10 cellular contexts compared by ENCODE assay signal in the genomic region with DNA sequence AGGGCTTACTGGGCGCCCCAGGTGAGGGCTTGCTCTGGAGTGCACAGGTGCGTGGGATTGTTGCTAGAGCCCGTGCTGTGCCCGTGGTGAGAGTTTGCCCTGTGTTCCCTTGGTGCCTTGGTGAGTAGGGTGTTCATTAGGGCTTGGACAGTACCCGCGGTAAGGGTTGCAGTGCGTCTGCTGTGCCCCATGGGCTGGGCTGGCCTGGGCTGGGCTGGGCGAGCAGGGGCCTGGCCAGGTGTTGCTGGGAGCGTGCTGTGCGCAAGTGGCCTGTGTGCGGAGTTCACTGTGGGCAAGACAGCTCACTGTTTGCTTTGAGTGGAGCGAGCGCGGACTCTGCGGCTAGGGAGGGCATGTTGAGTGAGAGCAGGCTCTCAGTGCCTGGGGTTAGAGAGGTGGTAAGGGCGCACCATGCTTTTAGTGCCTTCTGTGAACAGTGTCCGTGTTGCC. TPM values are rescaled to one million over a fixed set of nuclear protein-coding genes. Genes with fewer than 3 reads are reported as not detected.
DNase-seq lines count a peak whose midpoint lies in the region; ATAC-seq and TF ChIP-seq lines count a peak whose summit lies in the region.
"Had no signal": no experiment of that assay in that cellular context is flagged by ENCODE, and none has a peak within 500 bp of the region (broad histone marks: within the 10 kb centered on the region; RNA-seq: fewer than 3 reads in every experiment).

No MANE protein-coding gene starts in this region.

- H3K27me3 ChIP-seq in H7 (ENCODE audit: control insufficient read depth, insufficient read depth, low read length) (no peaks in the 10 kb centered on the region), hepatocyte (no peaks in the 10 kb centered on the region), skeletal muscle tissue (ENCODE audit: control insufficient read depth in 3 of 3, insufficient read depth in 3 of 3, low read length in 3 of 3) (peaks cover 5 to 13% (median 7%) of the 10 kb centered on the region in 3 donors)

- ATAC-seq in WTC11: peak; percentile 31
- no peak for ATAC-seq in HG03196 (IDR thresholded peaks at IDR 0.05; ENCODE audit: unreplicated experiment)

- H3K4me1 Mint-ChIP-seq in WTC11: peaks cover 65% of the 10 kb centered on the region

- POLR2A ChIA-PET in WTC11 (lab: Charles Lee): no interaction called here

- no peaks in the 10 kb centered on the region for H4K20me1 ChIP-seq in hepatocyte (ENCODE audit: insufficient read depth, poor library complexity, severe bottlenecking)

- peak overlapping the region; percentile 83 for H3K4me3 Mint-ChIP-seq in WTC11

- H3K4me3 ChIP-seq in H7 (ENCODE audit: insufficient read depth, low read depth, low read length) (peak overlapping the region; percentile 35; the same call in 1 of the 2 replicates), hepatocyte (no peak overlapping the region), skeletal muscle tissue (ENCODE audit: low read length in 3 of 3) (peak overlapping the region; percentile 67 to 80 (median 75))

- CTCF ChIA-PET in WTC11 (lab: Charles Lee): no interaction called here

- peak overlapping the region; percentile 81 for H3K4me2 ChIP-seq in hepatocyte

- no peaks in the 10 kb centered on the region for H3K79me2 ChIP-seq in hepatocyte

- H3K9me3 ChIP-seq in hepatocyte (ENCODE audit: low read depth) (no peaks in the 10 kb centered on the region), skeletal muscle tissue (ENCODE audit: control insufficient read depth in 3 of 3, low read length in 3 of 3) (no peaks in the 10 kb centered on the region)

- H2AFZ ChIP-seq in hepatocyte: no peak overlapping the region

- DNase-seq in H7 (no peak), WTC11 (ENCODE audit: low spot score) (peak; percentile 31), hepatocyte (ENCODE audit: low spot score) (no peak), HUDEP-2 (lab: John Stamatoyannopoulos, UW; ENCODE audit: unreplicated experiment in 76 of 76) (no peak), medulla oblongata (ENCODE audit: extremely low spot score) (no peak)
- DNase-seq: KG1 had no signal

- H3K27me3 Mint-ChIP-seq in WTC11 (ENCODE audit: low read depth): peaks cover 10% of the 10 kb centered on the region

- peaks cover 6% of the 10 kb centered on the region for H3K4me1 ChIP-seq in hepatocyte (ENCODE audit: insufficient read depth)
- H3K4me1 ChIP-seq in skeletal muscle tissue (ENCODE audit: control insufficient read depth in 3 of 3, insufficient read depth in 3 of 3, low read length in 3 of 3): peaks cover 4 to 16% (median 10%) of the 10 kb centered on the region in 3 donors

- H3K27ac Mint-ChIP-seq in WTC11: no peak overlapping the region

- 68% methylated on average over 17 of the region's 17 CpGs for whole genome bisulfite sequencing in hepatocyte (ENCODE audit: low lambda C conversion rate, missing lambda C conversion rate)

- peak overlapping the region in 1 of 3 donors; percentile 62 for H3K9ac ChIP-seq in skeletal muscle tissue (ENCODE audit: low read depth in 1 of 3, low read length in 3 of 3)

- no peaks in the 10 kb centered on the region for H3K9me2 ChIP-seq in hepatocyte (replicated peaks; ENCODE audit: insufficient read depth)

- TF ChIP-seq CTCF in WTC11 (IDR thresholded peaks at IDR 0.05): no peak
- TF ChIP-seq CTCF in hepatocyte (IDR thresholded peaks at IDR 0.05; ENCODE audit: poor library complexity): no peak

- 0 out of 2 replicates have a peak, but pooled peaks cover 4% of the 10 kb centered on the region for H3K9me3 Mint-ChIP-seq in WTC11

- H3K36me3 Mint-ChIP-seq in WTC11: no peaks in the 10 kb centered on the region

- H3K36me3 ChIP-seq in H7 (replicated peaks; ENCODE audit: control insufficient read depth, insufficient read depth, low read length) (no peaks in the 10 kb centered on the region), hepatocyte (replicated peaks; ENCODE audit: insufficient read depth, low read depth) (no peaks in the 10 kb centered on the region), skeletal muscle tissue (ENCODE audit: control insufficient read depth in 3 of 3, insufficient read depth in 3 of 3, low read length in 3 of 3) (no peaks in the 10 kb centered on the region)

- H3K27ac ChIP-seq in hepatocyte (no peak overlapping the region), skeletal muscle tissue (ENCODE audit: low read depth, low read length) (no peak overlapping the region)

TF ChIP-seq in WTC11, 78 proteins besides CTCF, POLR2A, EP300 and RAD21:
- TF ChIP-seq, protein P1, sequence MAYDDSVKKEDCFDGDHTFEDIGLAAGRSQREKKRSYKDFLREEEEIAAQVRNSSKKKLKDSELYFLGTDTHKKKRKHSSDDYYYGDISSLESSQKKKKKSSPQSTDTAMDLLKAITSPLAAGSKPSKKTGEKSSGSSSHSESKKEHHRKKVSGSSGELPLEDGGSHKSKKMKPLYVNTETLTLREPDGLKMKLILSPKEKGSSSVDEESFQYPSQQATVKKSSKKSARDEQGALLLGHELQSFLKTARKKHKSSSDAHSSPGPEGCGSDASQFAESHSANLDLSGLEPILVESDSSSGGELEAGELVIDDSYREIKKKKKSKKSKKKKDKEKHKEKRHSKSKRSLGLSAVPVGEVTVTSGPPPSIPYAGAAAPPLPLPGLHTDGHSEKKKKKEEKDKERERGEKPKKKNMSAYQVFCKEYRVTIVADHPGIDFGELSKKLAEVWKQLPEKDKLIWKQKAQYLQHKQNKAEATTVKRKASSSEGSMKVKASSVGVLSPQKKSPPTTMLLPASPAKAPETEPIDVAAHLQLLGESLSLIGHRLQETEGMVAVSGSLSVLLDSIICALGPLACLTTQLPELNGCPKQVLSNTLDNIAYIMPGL (CRISPR knock-in tag; IDR thresholded peaks at IDR 0.05): no peak
- no peak for TF ChIP-seq ZNF121 (CRISPR knock-in tag; IDR thresholded peaks at IDR 0.05)
- no peak for TF ChIP-seq GTF2I (CRISPR knock-in tag; conservative IDR thresholded peaks at IDR 0.05)
- TF ChIP-seq ZNF416 (CRISPR knock-in tag; IDR thresholded peaks at IDR 0.05): no peak
- no peak for TF ChIP-seq ZNF138 (CRISPR knock-in tag; conservative IDR thresholded peaks at IDR 0.05)
- TF ChIP-seq, protein P2, sequence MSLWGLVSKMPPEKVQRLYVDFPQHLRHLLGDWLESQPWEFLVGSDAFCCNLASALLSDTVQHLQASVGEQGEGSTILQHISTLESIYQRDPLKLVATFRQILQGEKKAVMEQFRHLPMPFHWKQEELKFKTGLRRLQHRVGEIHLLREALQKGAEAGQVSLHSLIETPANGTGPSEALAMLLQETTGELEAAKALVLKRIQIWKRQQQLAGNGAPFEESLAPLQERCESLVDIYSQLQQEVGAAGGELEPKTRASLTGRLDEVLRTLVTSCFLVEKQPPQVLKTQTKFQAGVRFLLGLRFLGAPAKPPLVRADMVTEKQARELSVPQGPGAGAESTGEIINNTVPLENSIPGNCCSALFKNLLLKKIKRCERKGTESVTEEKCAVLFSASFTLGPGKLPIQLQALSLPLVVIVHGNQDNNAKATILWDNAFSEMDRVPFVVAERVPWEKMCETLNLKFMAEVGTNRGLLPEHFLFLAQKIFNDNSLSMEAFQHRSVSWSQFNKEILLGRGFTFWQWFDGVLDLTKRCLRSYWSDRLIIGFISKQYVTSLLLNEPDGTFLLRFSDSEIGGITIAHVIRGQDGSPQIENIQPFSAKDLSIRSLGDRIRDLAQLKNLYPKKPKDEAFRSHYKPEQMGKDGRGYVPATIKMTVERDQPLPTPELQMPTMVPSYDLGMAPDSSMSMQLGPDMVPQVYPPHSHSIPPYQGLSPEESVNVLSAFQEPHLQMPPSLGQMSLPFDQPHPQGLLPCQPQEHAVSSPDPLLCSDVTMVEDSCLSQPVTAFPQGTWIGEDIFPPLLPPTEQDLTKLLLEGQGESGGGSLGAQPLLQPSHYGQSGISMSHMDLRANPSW (CRISPR knock-in tag; conservative IDR thresholded peaks at IDR 0.05; ENCODE audit: low read depth): no peak
- no peak for TF ChIP-seq TP53 (CRISPR knock-in tag; IDR thresholded peaks at IDR 0.05)

RNA-seq across cellular contexts. Expression of a gene that starts 0.7 kb away (rescaled TPM):
- 0.48 TPM in 1 of 2 replicates, not detected in the other for total RNA-seq in H7 (2014; rRNA removed; shearing (Covaris generic))
- 12.5 to 16.5 TPM (median 13.7 TPM) in 3 replicates for total RNA-seq in WTC11 (2021)
- not detected in 2 replicates for total RNA-seq in hepatocyte
- not detected in 2 replicates for polyA plus RNA-seq in hepatocyte
- total RNA-seq in skeletal muscle tissue: 2.6 TPM
- total RNA-seq: dermis blood vessel endothelial cell, mucosa of gallbladder had no signal
